Comparison of ENCODE assay signal across 11 cellular contexts in the genomic region with DNA sequence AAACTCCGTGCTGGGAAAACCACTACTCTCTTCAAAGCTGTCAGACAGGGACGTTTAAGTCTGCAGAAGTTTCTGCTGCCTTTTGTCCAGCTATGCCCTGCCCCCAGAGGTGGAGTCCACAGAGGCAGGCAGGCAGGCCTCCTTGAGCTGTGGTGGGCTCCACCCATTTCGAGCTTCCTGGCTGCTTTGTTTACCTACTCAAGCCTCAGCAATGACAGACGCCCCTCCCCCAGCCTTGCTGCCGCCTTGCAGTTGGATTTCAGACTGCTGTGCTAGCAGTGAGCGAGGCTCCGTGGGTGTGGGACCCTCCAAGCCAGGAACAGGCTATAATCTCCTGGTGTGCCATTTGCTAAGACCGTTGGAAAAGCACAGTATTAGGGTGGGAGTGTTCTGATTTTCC. TPM values are rescaled to one million over a fixed set of nuclear protein-coding genes. Genes with fewer than 3 reads are reported as not detected.
"Had no signal": no experiment of that assay in that cellular context is flagged by ENCODE, and none has a peak within 500 bp of the region (broad histone marks: within the 10 kb centered on the region; RNA-seq: fewer than 3 reads in every experiment).

No MANE protein-coding gene starts in this region.

RNA-seq across cellular contexts. Expression of a gene that starts 1.9 kb away (rescaled TPM):
- total RNA-seq: activated naive CD4-positive, alpha-beta T cell treated with anti-CD3 and anti-CD28 coated beads, Interleukin-2, amount 50 U/mL, for 72 hours; dermis blood vessel endothelial cell; hepatocyte; kidney epithelial cell; left ventricle myocardium superior; mesenteric fat pad; pancreas; stomach; thoracic aorta; ureter had no signal
- polyA plus RNA-seq: esophagus, hepatocyte, pancreas, stomach had no signal
